In the genomic region with DNA sequence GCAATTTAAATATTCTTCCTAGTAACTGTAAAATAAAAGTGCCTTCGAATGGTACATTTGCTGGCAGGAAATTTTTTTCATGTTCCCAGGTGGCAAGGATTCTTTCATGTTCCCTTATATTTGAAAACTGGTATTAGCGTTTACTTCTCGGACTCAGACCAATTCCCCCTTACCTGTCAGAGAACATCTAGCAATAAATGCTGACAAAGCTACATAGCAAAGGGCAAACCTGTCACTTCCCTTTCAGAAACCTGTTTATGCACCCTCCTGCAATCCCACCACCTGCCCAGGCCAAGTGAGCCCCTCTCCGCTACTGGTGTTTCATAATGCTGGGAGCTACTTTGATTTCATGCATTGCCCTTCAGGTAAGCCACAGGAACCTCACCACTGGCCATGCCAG, we compare ENCODE assay signal across 20 cellular contexts.
DNase-seq lines count a peak whose midpoint lies in the region; ATAC-seq and TF ChIP-seq lines count a peak whose summit lies in the region.
"Had no signal": no experiment of that assay in that cellular context is flagged by ENCODE, and none has a peak within 500 bp of the region (broad histone marks: within the 10 kb centered on the region; RNA-seq: fewer than 3 reads in every experiment).

No MANE protein-coding gene starts in this region.

- no peak overlapping the region for H3K18ac ChIP-seq in H9 (ENCODE audit: insufficient read length, low read depth, low read length)

- no peak overlapping the region for H3K27ac ChIP-seq in GM23338 (ENCODE audit: low read depth)
- no peak overlapping the region for H3K27ac ChIP-seq in PC-3 (ENCODE audit: low read length)
- H3K27ac ChIP-seq in H9 (ENCODE audit: insufficient read length, low read depth, low read length): no peak overlapping the region
- H3K27ac ChIP-seq: BLaER1, C4-2B, GM23248 had no signal

- WGBS in H9 (ENCODE audit: extremely low coverage, insufficient read length, low lambda C conversion rate): no CpG with 5 or more reads among the region's 4 CpGs

- H3K9ac ChIP-seq in PC-3 (ENCODE audit: low read length) (no peak overlapping the region), H9 (ENCODE audit: extremely low read depth, insufficient read length, low read length) (no peak overlapping the region)
- H3K9ac ChIP-seq: BLaER1, GM23248 had no signal

- H2BK12ac ChIP-seq in H9 (ENCODE audit: insufficient read length, low read depth, low read length): no peak overlapping the region

- H3K9me2 ChIP-seq in GM23338 (ENCODE audit: insufficient read depth): no peaks in the 10 kb centered on the region
- no peaks in the 10 kb centered on the region for H3K9me2 ChIP-seq in PC-3 (replicated peaks; ENCODE audit: low read length)

- H3K9me3 Mint-ChIP-seq in GM23338: no peaks in the 10 kb centered on the region
- peaks cover 12% of the 10 kb centered on the region for H3K9me3 Mint-ChIP-seq in nephron
- peaks cover 3 to 77% of the 10 kb centered on the region in 2 experiments for H3K9me3 Mint-ChIP-seq in H9
- H3K9me3 Mint-ChIP-seq: CD8-positive, alpha-beta T cell; HFFc6 had no signal

- H3K79me1 ChIP-seq in H9 (ENCODE audit: insufficient read depth, low read depth, low read length, poor library complexity, severe bottlenecking): no peaks in the 10 kb centered on the region

- H3K4me1 ChIP-seq in GM23338 (ENCODE audit: insufficient read depth) (peaks cover 11% of the 10 kb centered on the region; the same call in 1 of the 2 replicates), PC-3 (ENCODE audit: insufficient read depth, low read length) (peaks cover 13% of the 10 kb centered on the region), H9 (ENCODE audit: insufficient read depth, low read length) (peaks cover 4% of the 10 kb centered on the region; the same call in 1 of the 2 replicates)
- H3K4me1 ChIP-seq: BLaER1, Caco-2 had no signal

- H3K27me3 ChIP-seq in GM23338 (ENCODE audit: insufficient read depth) (peaks cover 7% of the 10 kb centered on the region), PC-3 (ENCODE audit: low read length) (no peaks in the 10 kb centered on the region), H9 (ENCODE audit: insufficient read depth, low read length) (0 out of 2 replicates have a peak, but pooled peaks cover 2% of the 10 kb centered on the region)

- H3K4me1 Mint-ChIP-seq in GM23338: peaks cover 18% of the 10 kb centered on the region
- H3K4me1 Mint-ChIP-seq in nephron: peaks cover 30% of the 10 kb centered on the region
- peaks cover 12 to 14% of the 10 kb centered on the region in 2 experiments for H3K4me1 Mint-ChIP-seq in H9
- H3K4me1 Mint-ChIP-seq: B cell had no signal

- no peak overlapping the region for H3T11ph ChIP-seq in H9 (ENCODE audit: low read length)

- TF ChIP-seq CTCF in GM23338 (conservative IDR thresholded peaks at IDR 0.05; ENCODE audit: low read depth in 2 of 2) (no peak), PC-3 (conservative IDR thresholded peaks at IDR 0.05; ENCODE audit: low read depth, low read length) (no peak), nephron (IDR thresholded peaks at IDR 0.05; ENCODE audit: unreplicated experiment in 3 of 3) (no peak), H9 (conservative IDR thresholded peaks at IDR 0.05) (no peak)

- no peak overlapping the region for H3K27ac Mint-ChIP-seq in GM23338
- H3K27ac Mint-ChIP-seq in nephron: peak overlapping the region; percentile 8 to 64 (median 11)
- peak overlapping the region in 1 of 3 experiments; percentile 53; a peak in 1 of 7 replicates for H3K27ac Mint-ChIP-seq in H9
- H3K27ac Mint-ChIP-seq: B cell; CD4-positive, CD25-positive, alpha-beta regulatory T cell; CD8-positive, alpha-beta T cell; HFFc6 had no signal

- H2AK5ac ChIP-seq in H9 (ENCODE audit: insufficient read length, low read length): no peak overlapping the region

- H3F3A ChIP-seq in GM23338 (replicated peaks; ENCODE audit: low read depth): no peaks in the 10 kb centered on the region
- no peaks in the 10 kb centered on the region for H3F3A ChIP-seq in PC-3 (ENCODE audit: low read length, unreplicated experiment)

- POLR2A ChIA-PET in PC-3 (lab: Charles Lee; ENCODE audit: unreplicated experiment): no interaction called here

- ATAC-seq in GM23338: no peak
- no peak for ATAC-seq in PC-3
- ATAC-seq: CD8-positive, alpha-beta T cell; GM12878 had no signal

- H3K4me3 Mint-ChIP-seq in GM23338: no peak overlapping the region
- no peak overlapping the region for H3K4me3 Mint-ChIP-seq in nephron
- H3K4me3 Mint-ChIP-seq in H9: no peak overlapping the region
- H3K4me3 Mint-ChIP-seq: B cell; CD4-positive, CD25-positive, alpha-beta regulatory T cell; CD8-positive, alpha-beta T cell; HFFc6 had no signal

- no peak overlapping the region for H3K4ac ChIP-seq in H9 (ENCODE audit: low read depth, low read length)

- H3K14ac ChIP-seq in H9 (ENCODE audit: insufficient read depth, low read length): no peak overlapping the region

- no peak overlapping the region for H2BK20ac ChIP-seq in H9 (ENCODE audit: low read depth, low read length, poor library complexity, severe bottlenecking)

- no peak overlapping the region for H4K91ac ChIP-seq in H9 (ENCODE audit: insufficient read length, low read depth, low read length)

- H3K4me3 ChIP-seq in GM23338 (no peak overlapping the region), PC-3 (ENCODE audit: low read length) (no peak overlapping the region)
- H3K4me3 ChIP-seq: BLaER1, GM12878, GM23248, HAP-1 had no signal

- H3K9me3 ChIP-seq in PC-3 (ENCODE audit: low read length) (no peaks in the 10 kb centered on the region), H9 (ENCODE audit: control insufficient read depth, low read depth, low read length) (no peaks in the 10 kb centered on the region)
- H3K9me3 ChIP-seq: Caco-2, HAP-1 had no signal

- no peak overlapping the region for H4K5ac ChIP-seq in H9 (ENCODE audit: insufficient read length, low read depth, low read length)

- H3K36me3 Mint-ChIP-seq in GM23338 (ENCODE audit: low read depth) (no peaks in the 10 kb centered on the region), nephron (ENCODE audit: low read depth) (no peaks in the 10 kb centered on the region), H9 (ENCODE audit: insufficient read depth in 1 of 3, low read depth in 3 of 3) (peaks cover 0 to 3% (median 0%) of the 10 kb centered on the region in 3 experiments; a peak in 1 of 7 replicates)
- H3K36me3 Mint-ChIP-seq: CD4-positive, CD25-positive, alpha-beta regulatory T cell; CD8-positive, alpha-beta T cell had no signal

- BruUV-seq in PC-3 (replicated peaks; lab: Mats Ljungman, UMichigan): no TSS peak

- no peak overlapping the region for H3K23ac ChIP-seq in H9 (ENCODE audit: insufficient read length, low read depth, low read length)

- no peak overlapping the region for H4K8ac ChIP-seq in H9 (replicated peaks; ENCODE audit: insufficient read length, low read depth, low read length)

- H3K36me3 ChIP-seq in GM23338 (ENCODE audit: insufficient read depth) (no peaks in the 10 kb centered on the region), PC-3 (ENCODE audit: low read depth, low read length) (no peaks in the 10 kb centered on the region)
- H3K36me3 ChIP-seq: BLaER1, HAP-1 had no signal

- H2BK15ac ChIP-seq in H9 (ENCODE audit: low read depth, low read length): no peak overlapping the region

- H3K4me2 ChIP-seq in GM23338: peak overlapping the region; percentile 62
- peak overlapping the region; percentile 46 for H3K4me2 ChIP-seq in PC-3 (ENCODE audit: low read length)
- no peak overlapping the region for H3K4me2 ChIP-seq in H9 (ENCODE audit: insufficient read depth, insufficient read length, low read length)
- H3K4me2 ChIP-seq: BLaER1 had no signal

- H3K23me2 ChIP-seq in H9 (ENCODE audit: insufficient read length, low read depth, low read length, poor library complexity, severe bottlenecking): no peaks in the 10 kb centered on the region

- H2BK120ac ChIP-seq in H9 (ENCODE audit: low read depth, low read length, poor library complexity, severe bottlenecking): no peak overlapping the region

- H3K79me2 ChIP-seq in GM23338 (replicated peaks; ENCODE audit: insufficient read depth): no peaks in the 10 kb centered on the region
- H3K79me2 ChIP-seq in PC-3 (ENCODE audit: low read length): no peaks in the 10 kb centered on the region
- no peaks in the 10 kb centered on the region for H3K79me2 ChIP-seq in H9 (ENCODE audit: insufficient read depth, low read length)

- no peak overlapping the region for H2AFZ ChIP-seq in GM23338
- peak overlapping the region; percentile 58; the same call in 1 of the 2 replicates for H2AFZ ChIP-seq in PC-3 (ENCODE audit: low read length)
- no peak overlapping the region for H2AFZ ChIP-seq in H9 (ENCODE audit: low read length)
- H2AFZ ChIP-seq: GM23248 had no signal

- DNase-seq in GM23338 (ENCODE audit: low spot score): no peak
- DNase-seq in PC-3: no peak
- DNase-seq in H9: no peak
- no peak for DNase-seq in NCI-H2107 (lab: John Stamatoyannopoulos, UW)
- DNase-seq in stimulated activated CD4-positive, alpha-beta T cell treated with anti-CD3 and anti-CD28 coated beads, Interleukin-4, amount 100 ng/mL, for 1 hour: no peak
- DNase-seq: Caco-2; CD4-positive, CD25-positive, alpha-beta regulatory T cell; CD8-positive, alpha-beta T cell; DMS 273 treated with DMSO at 0.1 percent for 48 hours; DMS79; EL; GDM1; GM23248; HFFc6 had no signal

- CTCF ChIA-PET in PC-3 (lab: Charles Lee): no interaction called here

- H2BK5ac ChIP-seq in H9 (ENCODE audit: insufficient read length, low read length): no peak overlapping the region

- no peaks in the 10 kb centered on the region for H4K20me1 ChIP-seq in GM23338 (replicated peaks; ENCODE audit: insufficient read depth)
- no peaks in the 10 kb centered on the region for H4K20me1 ChIP-seq in PC-3 (ENCODE audit: low read length)
- no peaks in the 10 kb centered on the region for H4K20me1 ChIP-seq in H9 (ENCODE audit: control insufficient read depth, insufficient read depth, insufficient read length)
- H4K20me1 ChIP-seq: BLaER1 had no signal

- H3K56ac ChIP-seq in H9 (ENCODE audit: insufficient read length, low read depth, low read length): no peak overlapping the region

- H3K27me3 Mint-ChIP-seq in GM23338 (ENCODE audit: insufficient read depth, low read depth, poor library complexity) (peaks cover 9% of the 10 kb centered on the region), nephron (ENCODE audit: low read depth) (no peaks in the 10 kb centered on the region), H9 (ENCODE audit: low read depth) (peaks cover 24% of the 10 kb centered on the region)

- intact Hi-C loops in PC-3 (cut with micrococcal nuclease): no loop called here

TF ChIP-seq in GM23338, 12 proteins besides CTCF, POLR2A, EP300 and RAD21 (continues in another document):
- TF ChIP-seq EZH2phosphoT487 (IDR thresholded peaks at IDR 0.05; ENCODE audit: unreplicated experiment) (no peak), JUNB (IDR thresholded peaks at IDR 0.05; ENCODE audit: unreplicated experiment) (no peak), CREB1 (CRISPR knock-in tag; IDR thresholded peaks at IDR 0.05; ENCODE audit: low read depth) (no peak), EZH2 (IDR thresholded peaks at IDR 0.05; ENCODE audit: low read depth, unreplicated experiment) (no peak), STAT1 (IDR thresholded peaks at IDR 0.05; ENCODE audit: unreplicated experiment) (no peak), ZNF114 (CRISPR knock-in tag; IDR thresholded peaks at IDR 0.05) (no peak)
